25 cellular contexts compared by ENCODE assay signal in genomic region chr16:85251225-85251760, GRCh38.
"Had no signal": no experiment of that assay in that cellular context is flagged by ENCODE, and none has a peak within 500 bp of the region (broad histone marks: within the 10 kb centered on the region; RNA-seq: fewer than 3 reads in every experiment).

No MANE protein-coding gene starts in this region.

- H3K9me3 Mint-ChIP-seq: activated CD4-positive, alpha-beta memory T cell treated with anti-CD3 and anti-CD28 coated beads, Interleukin-2, amount 10 ng/mL, durations not matched to agents 7 days and 5 days; activated naive CD4-positive, alpha-beta T cell treated with anti-CD3 and anti-CD28 coated beads, Interleukin-2, amount 10 ng/mL, durations not matched to agents 7 days and 5 days; activated T-helper 2 cell treated with anti-CD3 and anti-CD28 coated beads, Interferon-gamma antibody, Interleukin-2, Interleukin-4, amounts not matched to agents 10 μg/mL and 5 μg/mL and 100 μg/mL, durations not matched to agents 14 hours and 24 hours and 36 hours; central memory CD8-positive, alpha-beta T cell had no signal

- H3K27me3 Mint-ChIP-seq: activated CD4-positive, alpha-beta memory T cell treated with anti-CD3 and anti-CD28 coated beads, Interleukin-2, amount 10 ng/mL, durations not matched to agents 7 days and 5 days; activated CD4-positive, alpha-beta T cell treated with anti-CD3 and anti-CD28 coated beads for 36 hours had no signal

- H3K4me1 Mint-ChIP-seq: activated CD4-positive, alpha-beta memory T cell treated with anti-CD3 and anti-CD28 coated beads, Interleukin-2, amount 10 ng/mL, durations not matched to agents 7 days and 5 days; activated CD4-positive, alpha-beta T cell treated with anti-CD3 and anti-CD28 coated beads for 36 hours; central memory CD8-positive, alpha-beta T cell had no signal

- H3K27me3 ChIP-seq: body of pancreas, MG63, Peyer's patch, SJCRH30 had no signal

- DNase-seq: activated CD4-positive, alpha-beta memory T cell treated with anti-CD3 and anti-CD28 coated beads, Interleukin-2, amount 10 ng/mL, durations not matched to agents 7 days and 5 days; activated CD4-positive, alpha-beta T cell treated with anti-CD3 and anti-CD28 coated beads for 36 hours; activated CD4-positive, alpha-beta T cell treated with anti-CD3 and anti-CD28 coated beads, Interleukin-2, amount 50 U/mL, for 1 hour; activated gamma-delta T cell treated with Interleukin-2 at 50 U/mL for 16 hours; activated naive CD4-positive, alpha-beta T cell treated with anti-CD3 and anti-CD28 coated beads, Interleukin-2, amount 10 ng/mL, durations not matched to agents 7 days and 5 days; activated T-cell treated with anti-CD3 and anti-CD28 coated beads for 4 hours; activated T-cell treated with anti-CD3 and anti-CD28 coated beads, Interleukin-2, amount 50 U/mL, for 48 hours; aorta; body of pancreas; MG63; NCI-H1092 treated with DMSO at 0.1 percent for 48 hours; NCI-H1417 treated with DMSO at 0.1 percent for 48 hours; NCI-H1694 treated with DMSO at 0.1 percent for 48 hours; NCI-H2081; NCI-H510A treated with DMSO at 0.1 percent for 48 hours; NCI-H69; Peyer's patch; Right ventricle myocardium superior; SJCRH30; T-helper 1 cell had no signal

- H3K4me3 Mint-ChIP-seq: activated CD4-positive, alpha-beta memory T cell treated with anti-CD3 and anti-CD28 coated beads, Interleukin-2, amount 10 ng/mL, durations not matched to agents 7 days and 5 days; activated CD4-positive, alpha-beta T cell treated with anti-CD3 and anti-CD28 coated beads for 36 hours; activated naive CD4-positive, alpha-beta T cell treated with anti-CD3 and anti-CD28 coated beads, Interleukin-2, amount 10 ng/mL, durations not matched to agents 7 days and 5 days; central memory CD8-positive, alpha-beta T cell had no signal

- ATAC-seq: activated CD4-positive, alpha-beta T cell treated with anti-CD3 and anti-CD28 coated beads for 36 hours; body of pancreas had no signal

- H3K9ac ChIP-seq: SK-N-SH had no signal

- H3K27ac Mint-ChIP-seq: activated CD4-positive, alpha-beta memory T cell treated with anti-CD3 and anti-CD28 coated beads, Interleukin-2, amount 10 ng/mL, durations not matched to agents 7 days and 5 days; activated CD4-positive, alpha-beta T cell treated with anti-CD3 and anti-CD28 coated beads for 36 hours; activated naive CD4-positive, alpha-beta T cell treated with anti-CD3 and anti-CD28 coated beads, Interleukin-2, amount 10 ng/mL, durations not matched to agents 7 days and 5 days; activated T-helper 2 cell treated with anti-CD3 and anti-CD28 coated beads, Interferon-gamma antibody, Interleukin-2, Interleukin-4, amounts not matched to agents 10 μg/mL and 5 μg/mL and 100 μg/mL, durations not matched to agents 14 hours and 24 hours and 36 hours had no signal

- H3K4me1 ChIP-seq: Peyer's patch had no signal

- H3K4me3 ChIP-seq: body of pancreas, MG63, Peyer's patch, SJCRH30 had no signal

- H3K36me3 Mint-ChIP-seq: activated naive CD4-positive, alpha-beta T cell treated with anti-CD3 and anti-CD28 coated beads, Interleukin-2, amount 10 ng/mL, durations not matched to agents 7 days and 5 days had no signal

- H3K9me3 ChIP-seq: body of pancreas, MG63, Peyer's patch, SJCRH30, SK-N-SH had no signal

- H3K27ac ChIP-seq: body of pancreas, Peyer's patch, RWPE1, SJCRH30, VCaP had no signal

- H3K36me3 ChIP-seq: MG63, Peyer's patch, SJCRH30 had no signal

- H3K4me2 ChIP-seq: SK-N-SH had no signal
